In the genomic region with DNA sequence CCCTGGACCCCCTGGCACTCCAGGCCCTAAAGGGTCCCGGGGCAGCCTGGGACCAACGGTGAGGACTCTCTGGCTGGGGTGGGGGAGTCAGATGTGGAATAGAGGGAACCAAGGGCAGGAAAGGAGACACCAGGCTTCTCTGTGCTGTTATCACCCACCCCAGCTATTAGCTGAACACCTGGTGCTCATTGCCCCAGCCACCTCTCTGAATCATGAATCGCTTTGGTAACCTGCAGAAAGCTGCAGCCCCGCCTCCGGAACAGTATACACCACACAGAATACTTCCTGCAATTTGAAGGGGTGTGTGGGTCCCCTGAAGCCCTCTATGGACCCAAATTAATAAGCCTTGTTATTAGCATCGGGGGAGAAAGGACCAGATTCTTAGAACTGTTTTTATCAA, we compare ENCODE assay signal across 19 cellular contexts. TPM values are rescaled to one million over a fixed set of nuclear protein-coding genes. Genes with fewer than 3 reads are reported as not detected.
DNase-seq lines count a peak whose midpoint lies in the region; ATAC-seq and TF ChIP-seq lines count a peak whose summit lies in the region.
"Had no signal": no experiment of that assay in that cellular context is flagged by ENCODE, and none has a peak within 500 bp of the region (broad histone marks: within the 10 kb centered on the region; RNA-seq: fewer than 3 reads in every experiment).

No MANE protein-coding gene starts in this region.

- H3K4ac ChIP-seq in mesendoderm (ENCODE audit: low read depth, low read length): no peak overlapping the region

- H3K9me3 Mint-ChIP-seq in CD14-positive monocyte (peaks cover 0 to 6% (median 0%) of the 10 kb centered on the region in 7 donors), mesothelial cell of epicardium (no peaks in the 10 kb centered on the region)
- H3K9me3 Mint-ChIP-seq: activated CD4-positive, alpha-beta T cell treated with anti-CD3 and anti-CD28 coated beads, Interleukin-2, amount 10 ng/mL, durations not matched to agents 7 days and 5 days had no signal

- H2BK5ac ChIP-seq in mesendoderm (ENCODE audit: low read length): no peak overlapping the region

- H3K18ac ChIP-seq in mesendoderm (ENCODE audit: low read length): no peak overlapping the region

- no peak overlapping the region for H4K5ac ChIP-seq in mesendoderm (ENCODE audit: low read length)

- TF ChIP-seq CTCF in CD14-positive monocyte (IDR thresholded peaks at IDR 0.05): no peak
- no peak for TF ChIP-seq CTCF in ascending aorta (IDR thresholded peaks at IDR 0.05)
- no peak for TF ChIP-seq CTCF in mesothelial cell of epicardium (IDR thresholded peaks at IDR 0.05; ENCODE audit: unreplicated experiment)

- H3K9ac ChIP-seq in mesendoderm (ENCODE audit: low read length): no peak overlapping the region

- H3K4me3 ChIP-seq in ascending aorta (no peak overlapping the region), mesendoderm (ENCODE audit: low read length) (no peak overlapping the region)
- H3K4me3 ChIP-seq: pancreas, SJCRH30, skin epidermis, upper lobe of right lung had no signal

- WGBS in mesendoderm (ENCODE audit: extremely low coverage, insufficient coverage, low lambda C conversion rate): no CpG with 5 or more reads among the region's 6 CpGs

- no peak overlapping the region for H3K27ac ChIP-seq in ascending aorta
- H3K27ac ChIP-seq in mesendoderm (ENCODE audit: low read depth, low read length): no peak overlapping the region
- H3K27ac ChIP-seq: pancreas, SJCRH30, upper lobe of right lung had no signal

- H3K79me2 ChIP-seq in mesendoderm (ENCODE audit: control insufficient read depth, insufficient read depth, low read length): no peaks in the 10 kb centered on the region

- H3K27me3 Mint-ChIP-seq in CD14-positive monocyte (ENCODE audit: low read depth in 3 of 3) (peaks cover 7 to 10% (median 8%) of the 10 kb centered on the region in 3 donors), mesothelial cell of epicardium (ENCODE audit: low read depth) (no peaks in the 10 kb centered on the region)
- H3K27me3 Mint-ChIP-seq: activated CD4-positive, alpha-beta T cell treated with anti-CD3 and anti-CD28 coated beads, Interleukin-2, amount 10 ng/mL, durations not matched to agents 7 days and 5 days; stimulated activated naive B cell treated with anti-CD40 and anti-IgM and Interleukin-4, amounts not matched to agents 10 μg/mL and 1 μg/mL and 100 μg/mL, for 72 hours had no signal

- H3K36me3 ChIP-seq in ascending aorta (no peaks in the 10 kb centered on the region), mesendoderm (ENCODE audit: control insufficient read depth, insufficient read depth, low read length) (peaks cover 2% of the 10 kb centered on the region)
- H3K36me3 ChIP-seq: pancreas, upper lobe of right lung had no signal

- no peak overlapping the region for H4K8ac ChIP-seq in mesendoderm (ENCODE audit: low read depth, low read length)

- ATAC-seq in HG02571 (IDR thresholded peaks at IDR 0.05; ENCODE audit: unreplicated experiment): no peak
- ATAC-seq in GM21423 (IDR thresholded peaks at IDR 0.05; ENCODE audit: unreplicated experiment): no peak
- ATAC-seq: pancreas, upper lobe of right lung had no signal

- H3K27me3 ChIP-seq in ascending aorta (no peaks in the 10 kb centered on the region), mesendoderm (ENCODE audit: insufficient read depth, low read length, poor library complexity) (no peaks in the 10 kb centered on the region)
- H3K27me3 ChIP-seq: pancreas, SJCRH30, upper lobe of right lung had no signal

- H3K27ac Mint-ChIP-seq in CD14-positive monocyte (peak overlapping the region in 1 of 7 donors; percentile 19), mesothelial cell of epicardium (peak overlapping the region; percentile 64)
- H3K27ac Mint-ChIP-seq: activated CD4-positive, alpha-beta T cell treated with anti-CD3 and anti-CD28 coated beads, Interleukin-2, amount 10 ng/mL, durations not matched to agents 7 days and 5 days; stimulated activated naive B cell treated with anti-CD40 and anti-IgM and Interleukin-4, amounts not matched to agents 10 μg/mL and 1 μg/mL and 100 μg/mL, for 72 hours had no signal

- H3K4me2 ChIP-seq in mesendoderm (ENCODE audit: low read length): no peak overlapping the region

- H3K4me3 Mint-ChIP-seq in CD14-positive monocyte (no peak overlapping the region), mesothelial cell of epicardium (no peak overlapping the region)
- H3K4me3 Mint-ChIP-seq: activated CD4-positive, alpha-beta T cell treated with anti-CD3 and anti-CD28 coated beads, Interleukin-2, amount 10 ng/mL, durations not matched to agents 7 days and 5 days; CD4-positive, alpha-beta memory T cell; stimulated activated naive B cell treated with anti-CD40 and anti-IgM and Interleukin-4, amounts not matched to agents 10 μg/mL and 1 μg/mL and 100 μg/mL, for 72 hours had no signal

- H3K23ac ChIP-seq in mesendoderm (ENCODE audit: low read length): no peak overlapping the region

- H2AK5ac ChIP-seq in mesendoderm (ENCODE audit: low read length): no peak overlapping the region

- no peaks in the 10 kb centered on the region for H3K9me3 ChIP-seq in ascending aorta
- H3K9me3 ChIP-seq: pancreas, SJCRH30, upper lobe of right lung had no signal

- H3K4me1 Mint-ChIP-seq in CD14-positive monocyte (peaks cover 5% of the 10 kb centered on the region), mesothelial cell of epicardium (peaks cover 22% of the 10 kb centered on the region)
- H3K4me1 Mint-ChIP-seq: CD4-positive, alpha-beta memory T cell; stimulated activated naive B cell treated with anti-CD40 and anti-IgM and Interleukin-4, amounts not matched to agents 10 μg/mL and 1 μg/mL and 100 μg/mL, for 72 hours had no signal

- H3K56ac ChIP-seq in mesendoderm (ENCODE audit: low read length): no peak overlapping the region

- H3K79me1 ChIP-seq in mesendoderm (ENCODE audit: low read length): no peaks in the 10 kb centered on the region

- H2BK120ac ChIP-seq in mesendoderm (ENCODE audit: low read depth, low read length): no peak overlapping the region

- DNase-seq in NCI-H1436 (lab: John Stamatoyannopoulos, UW) (peak; percentile 38), NCI-H1436 treated with DMSO at 0.1 percent for 48 hours (lab: John Stamatoyannopoulos, UW) (no peak), CD14-positive monocyte (ENCODE audit: low spot score) (peak; percentile 24), ascending aorta (ENCODE audit: low spot score in 2 of 2) (peak; percentile 4 to 25), mesothelial cell of epicardium (ENCODE audit: low spot score in 2 of 2, unreplicated experiment in 2 of 2) (no peak), mesendoderm (no peak)
- DNase-seq: activated T-cell treated with anti-CD3 and anti-CD28 coated beads, Interleukin-2, amount 50 U/mL, for 1 hour; cerebellar nuclear complex; NCI-H1092; stimulated activated naive B cell treated with anti-CD40 and anti-IgM and Interleukin-4, amounts not matched to agents 10 μg/mL and 1 μg/mL and 100 μg/mL, for 72 hours had no signal

- intact Hi-C loops in CD14-positive monocyte (cut with micrococcal nuclease) (no loop called here), ascending aorta (cut with DNase I) (no loop called here)

- H3K36me3 Mint-ChIP-seq in CD14-positive monocyte (no peaks in the 10 kb centered on the region), mesothelial cell of epicardium (peaks cover 21% of the 10 kb centered on the region)
- H3K36me3 Mint-ChIP-seq: CD4-positive, alpha-beta memory T cell; stimulated activated naive B cell treated with anti-CD40 and anti-IgM and Interleukin-4, amounts not matched to agents 10 μg/mL and 1 μg/mL and 100 μg/mL, for 72 hours had no signal

- no peak overlapping the region for H2BK15ac ChIP-seq in mesendoderm (replicated peaks; ENCODE audit: low read depth)

- H3K4me1 ChIP-seq in ascending aorta (peaks cover 0 to 15% of the 10 kb centered on the region in 2 donors), mesendoderm (ENCODE audit: control insufficient read depth, low read depth, low read length) (no peaks in the 10 kb centered on the region)
- H3K4me1 ChIP-seq: pancreas, upper lobe of right lung had no signal

RNA-seq across cellular contexts. Expression of gene ORM1, which starts 40.4 kb away (rescaled TPM):
- 1 to 10 TPM; 2.2 to 2.8 TPM for polyA plus RNA-seq in CD14-positive monocyte
- 53.3 TPM for total RNA-seq in ascending aorta
- total RNA-seq in mesothelial cell of epicardium: not detected in 3 replicates
- polyA plus RNA-seq in mesendoderm (2013, experiment 1 of 2): not detected
- not detected for polyA plus RNA-seq in mesendoderm (2013, experiment 2 of 2)
- total RNA-seq: activated CD4-positive, alpha-beta T cell treated with anti-CD3 and anti-CD28 coated beads, Interleukin-2, amount 10 ng/mL, durations not matched to agents 7 days and 5 days; CD4-positive, alpha-beta memory T cell; G401; SJCRH30 had no signal
- polyA plus RNA-seq: CD4-positive, alpha-beta memory T cell had no signal

RNA-seq across cellular contexts. Expression of gene ORM2, which starts 47.2 kb away (rescaled TPM):
- polyA plus RNA-seq in CD14-positive monocyte: under 1 TPM in 1 of 2 donors, not detected in 1; 0.30 TPM
- 0.64 TPM for total RNA-seq in ascending aorta
- not detected in 3 replicates for total RNA-seq in mesothelial cell of epicardium
- 0.29 TPM for polyA plus RNA-seq in mesendoderm (2013, experiment 1 of 2)
- 0.24 TPM for polyA plus RNA-seq in mesendoderm (2013, experiment 2 of 2)
- total RNA-seq: activated CD4-positive, alpha-beta T cell treated with anti-CD3 and anti-CD28 coated beads, Interleukin-2, amount 10 ng/mL, durations not matched to agents 7 days and 5 days; CD4-positive, alpha-beta memory T cell; G401; SJCRH30 had no signal
- polyA plus RNA-seq: CD4-positive, alpha-beta memory T cell had no signal

Comparison
In these comparisons a context has a peak if more than half of its experiments do, and no peak if none do; other contexts are left out.
1. DNase-seq: peak in NCI-H1436 (single experiment), CD14-positive monocyte (single experiment) and ascending aorta (2 of 2); none in NCI-H1436 treated with DMSO at 0.1 percent for 48 hours (single experiment), mesothelial cell of epicardium (0 of 2) and mesendoderm (single experiment).
2. RNA of gene ORM1, which starts 40.4 kb away (total RNA-seq): 53.3 TPM in ascending aorta (single experiment); not detected in mesothelial cell of epicardium; every median in the first group is over 10 times any median in the second.